1 cellular context compared by ENCODE assay signal in the genomic region with DNA sequence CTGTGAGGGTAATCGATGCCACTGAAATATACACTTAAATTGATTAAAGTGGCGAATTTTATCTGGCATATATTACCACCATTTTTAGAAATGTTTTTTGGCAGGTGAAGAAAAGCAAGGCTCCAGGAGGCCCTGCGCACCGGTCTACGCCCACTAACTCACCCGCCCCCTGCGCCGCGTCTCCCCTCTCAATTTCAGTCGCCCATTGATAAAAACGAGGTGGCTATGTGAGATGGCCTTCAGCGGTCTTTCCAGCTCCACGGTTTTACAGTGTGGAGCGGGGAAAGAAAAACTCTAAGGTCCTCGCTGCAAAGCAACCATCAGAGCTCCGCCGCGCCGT.
TF ChIP-seq lines count a peak whose summit lies in the region.

No MANE protein-coding gene starts in this region.

TF ChIP-seq in HepG2, 621 proteins besides CTCF, POLR2A, EP300 and RAD21 (continued from another document and continues in another):
- TF ChIP-seq, protein P1, sequence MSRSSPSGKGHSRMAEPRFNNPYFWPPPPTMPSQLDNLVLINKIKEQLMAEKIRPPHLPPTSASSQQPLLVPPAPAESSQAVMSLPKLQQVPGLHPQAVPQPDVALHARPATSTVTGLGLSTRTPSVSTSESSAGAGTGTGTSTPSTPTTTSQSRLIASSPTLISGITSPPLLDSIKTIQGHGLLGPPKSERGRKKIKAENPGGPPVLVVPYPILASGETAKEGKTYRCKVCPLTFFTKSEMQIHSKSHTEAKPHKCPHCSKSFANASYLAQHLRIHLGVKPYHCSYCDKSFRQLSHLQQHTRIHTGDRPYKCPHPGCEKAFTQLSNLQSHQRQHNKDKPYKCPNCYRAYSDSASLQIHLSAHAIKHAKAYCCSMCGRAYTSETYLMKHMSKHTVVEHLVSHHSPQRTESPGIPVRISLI (CRISPR knock-in tag; IDR thresholded peaks at IDR 0.05; ENCODE audit: borderline replicate concordance): no peak
- TF ChIP-seq ZNF232 (CRISPR knock-in tag; IDR thresholded peaks at IDR 0.05; ENCODE audit: borderline replicate concordance): peak; percentile 65; the same call in 1 of the 2 replicates
- TF ChIP-seq, protein P2, sequence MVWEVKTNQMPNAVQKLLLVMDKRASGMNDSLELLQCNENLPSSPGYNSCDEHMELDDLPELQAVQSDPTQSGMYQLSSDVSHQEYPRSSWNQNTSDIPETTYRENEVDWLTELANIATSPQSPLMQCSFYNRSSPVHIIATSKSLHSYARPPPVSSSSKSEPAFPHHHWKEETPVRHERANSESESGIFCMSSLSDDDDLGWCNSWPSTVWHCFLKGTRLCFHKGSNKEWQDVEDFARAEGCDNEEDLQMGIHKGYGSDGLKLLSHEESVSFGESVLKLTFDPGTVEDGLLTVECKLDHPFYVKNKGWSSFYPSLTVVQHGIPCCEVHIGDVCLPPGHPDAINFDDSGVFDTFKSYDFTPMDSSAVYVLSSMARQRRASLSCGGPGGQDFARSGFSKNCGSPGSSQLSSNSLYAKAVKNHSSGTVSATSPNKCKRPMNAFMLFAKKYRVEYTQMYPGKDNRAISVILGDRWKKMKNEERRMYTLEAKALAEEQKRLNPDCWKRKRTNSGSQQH (CRISPR knock-in tag; IDR thresholded peaks at IDR 0.05; ENCODE audit: low read depth): peak; percentile 6; the same call in 1 of the 2 replicates
- TF ChIP-seq NR2C2 (CRISPR knock-in tag; IDR thresholded peaks at IDR 0.05; ENCODE audit: borderline replicate concordance): 0 out of 2 replicates have a peak, but pooled peaks have one; percentile 14
- no peak for TF ChIP-seq MTA1 (CRISPR knock-in tag; IDR thresholded peaks at IDR 0.05; ENCODE audit: borderline replicate concordance)
- TF ChIP-seq ZNF18 (CRISPR knock-in tag; IDR thresholded peaks at IDR 0.05; ENCODE audit: insufficient replicate concordance): peak; percentile 53
- TF ChIP-seq MXI1 (IDR thresholded peaks at IDR 0.05; ENCODE audit: borderline replicate concordance, low read depth, low read length): no peak
- no peak for TF ChIP-seq SP5 (CRISPR knock-in tag; IDR thresholded peaks at IDR 0.05; ENCODE audit: borderline replicate concordance, low read depth)
- TF ChIP-seq, protein P3, sequence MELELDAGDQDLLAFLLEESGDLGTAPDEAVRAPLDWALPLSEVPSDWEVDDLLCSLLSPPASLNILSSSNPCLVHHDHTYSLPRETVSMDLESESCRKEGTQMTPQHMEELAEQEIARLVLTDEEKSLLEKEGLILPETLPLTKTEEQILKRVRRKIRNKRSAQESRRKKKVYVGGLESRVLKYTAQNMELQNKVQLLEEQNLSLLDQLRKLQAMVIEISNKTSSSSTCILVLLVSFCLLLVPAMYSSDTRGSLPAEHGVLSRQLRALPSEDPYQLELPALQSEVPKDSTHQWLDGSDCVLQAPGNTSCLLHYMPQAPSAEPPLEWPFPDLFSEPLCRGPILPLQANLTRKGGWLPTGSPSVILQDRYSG (CRISPR knock-in tag; IDR thresholded peaks at IDR 0.05): 0 out of 2 replicates have a peak, but pooled peaks have one; percentile 21
- TF ChIP-seq THRA (CRISPR knock-in tag; IDR thresholded peaks at IDR 0.05; ENCODE audit: borderline replicate concordance): no peak
- TF ChIP-seq ZNF879 (CRISPR knock-in tag; IDR thresholded peaks at IDR 0.05): no peak
- no peak for TF ChIP-seq SMYD3 (CRISPR knock-in tag; IDR thresholded peaks at IDR 0.05)
- TF ChIP-seq, protein P4, sequence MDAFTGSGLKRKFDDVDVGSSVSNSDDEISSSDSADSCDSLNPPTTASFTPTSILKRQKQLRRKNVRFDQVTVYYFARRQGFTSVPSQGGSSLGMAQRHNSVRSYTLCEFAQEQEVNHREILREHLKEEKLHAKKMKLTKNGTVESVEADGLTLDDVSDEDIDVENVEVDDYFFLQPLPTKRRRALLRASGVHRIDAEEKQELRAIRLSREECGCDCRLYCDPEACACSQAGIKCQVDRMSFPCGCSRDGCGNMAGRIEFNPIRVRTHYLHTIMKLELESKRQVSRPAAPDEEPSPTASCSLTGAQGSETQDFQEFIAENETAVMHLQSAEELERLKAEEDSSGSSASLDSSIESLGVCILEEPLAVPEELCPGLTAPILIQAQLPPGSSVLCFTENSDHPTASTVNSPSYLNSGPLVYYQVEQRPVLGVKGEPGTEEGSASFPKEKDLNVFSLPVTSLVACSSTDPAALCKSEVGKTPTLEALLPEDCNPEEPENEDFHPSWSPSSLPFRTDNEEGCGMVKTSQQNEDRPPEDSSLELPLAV (CRISPR knock-in tag; conservative IDR thresholded peaks at IDR 0.05; ENCODE audit: low read depth): 0 out of 2 replicates have a peak, but pooled peaks have one; percentile 17
- TF ChIP-seq ZBTB10 (CRISPR knock-in tag; IDR thresholded peaks at IDR 0.05; ENCODE audit: borderline replicate concordance): no peak
- no peak for TF ChIP-seq PHF21A (CRISPR knock-in tag; IDR thresholded peaks at IDR 0.05)
- 0 out of 2 replicates have a peak, but pooled peaks have one; percentile 85 for TF ChIP-seq RNF2 (conservative IDR thresholded peaks at IDR 0.05; ENCODE audit: low read depth)
- TF ChIP-seq, protein P5, sequence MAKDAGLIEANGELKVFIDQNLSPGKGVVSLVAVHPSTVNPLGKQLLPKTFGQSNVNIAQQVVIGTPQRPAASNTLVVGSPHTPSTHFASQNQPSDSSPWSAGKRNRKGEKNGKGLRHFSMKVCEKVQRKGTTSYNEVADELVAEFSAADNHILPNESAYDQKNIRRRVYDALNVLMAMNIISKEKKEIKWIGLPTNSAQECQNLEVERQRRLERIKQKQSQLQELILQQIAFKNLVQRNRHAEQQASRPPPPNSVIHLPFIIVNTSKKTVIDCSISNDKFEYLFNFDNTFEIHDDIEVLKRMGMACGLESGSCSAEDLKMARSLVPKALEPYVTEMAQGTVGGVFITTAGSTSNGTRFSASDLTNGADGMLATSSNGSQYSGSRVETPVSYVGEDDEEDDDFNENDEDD (CRISPR knock-in tag; IDR thresholded peaks at IDR 0.05; ENCODE audit: borderline replicate concordance): no peak
- no peak for TF ChIP-seq SUZ12 (IDR thresholded peaks at IDR 0.05; ENCODE audit: low read depth, low read length)
- no peak for TF ChIP-seq ZFP82 (CRISPR knock-in tag; IDR thresholded peaks at IDR 0.05; ENCODE audit: borderline replicate concordance)
- peak; percentile 88; the same call in 1 of the 2 replicates for TF ChIP-seq RORA (CRISPR knock-in tag; IDR thresholded peaks at IDR 0.05)
- no peak for TF ChIP-seq ZFP36L1 (CRISPR knock-in tag; IDR thresholded peaks at IDR 0.05)
- no peak for TF ChIP-seq MED8 (CRISPR knock-in tag; IDR thresholded peaks at IDR 0.05; ENCODE audit: insufficient replicate concordance)
- no peak for TF ChIP-seq SMAD3 (CRISPR knock-in tag; IDR thresholded peaks at IDR 0.05)
- no peak for TF ChIP-seq ELF3 (CRISPR knock-in tag; IDR thresholded peaks at IDR 0.05)
- TF ChIP-seq DMTF1 (CRISPR knock-in tag; IDR thresholded peaks at IDR 0.05): no peak
- no peak for TF ChIP-seq RXRB (CRISPR knock-in tag; IDR thresholded peaks at IDR 0.05; ENCODE audit: borderline replicate concordance)
- no peak for TF ChIP-seq MTF2 (CRISPR knock-in tag; IDR thresholded peaks at IDR 0.05; ENCODE audit: borderline replicate concordance)
- TF ChIP-seq, protein P6, sequence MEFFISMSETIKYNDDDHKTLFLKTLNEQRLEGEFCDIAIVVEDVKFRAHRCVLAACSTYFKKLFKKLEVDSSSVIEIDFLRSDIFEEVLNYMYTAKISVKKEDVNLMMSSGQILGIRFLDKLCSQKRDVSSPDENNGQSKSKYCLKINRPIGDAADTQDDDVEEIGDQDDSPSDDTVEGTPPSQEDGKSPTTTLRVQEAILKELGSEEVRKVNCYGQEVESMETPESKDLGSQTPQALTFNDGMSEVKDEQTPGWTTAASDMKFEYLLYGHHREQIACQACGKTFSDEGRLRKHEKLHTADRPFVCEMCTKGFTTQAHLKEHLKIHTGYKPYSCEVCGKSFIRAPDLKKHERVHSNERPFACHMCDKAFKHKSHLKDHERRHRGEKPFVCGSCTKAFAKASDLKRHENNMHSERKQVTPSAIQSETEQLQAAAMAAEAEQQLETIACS (CRISPR knock-in tag; IDR thresholded peaks at IDR 0.05): 0 out of 2 replicates have a peak, but pooled peaks have one; percentile 2
- TF ChIP-seq HMGA1 (CRISPR knock-in tag; conservative IDR thresholded peaks at IDR 0.05): no peak
- TF ChIP-seq ZNF235 (CRISPR knock-in tag; IDR thresholded peaks at IDR 0.05; ENCODE audit: borderline replicate concordance): no peak
- no peak for TF ChIP-seq TIGD3 (CRISPR knock-in tag; IDR thresholded peaks at IDR 0.05; ENCODE audit: borderline replicate concordance)
